ENCODE assay signal across 8 cellular contexts in the genomic region with DNA sequence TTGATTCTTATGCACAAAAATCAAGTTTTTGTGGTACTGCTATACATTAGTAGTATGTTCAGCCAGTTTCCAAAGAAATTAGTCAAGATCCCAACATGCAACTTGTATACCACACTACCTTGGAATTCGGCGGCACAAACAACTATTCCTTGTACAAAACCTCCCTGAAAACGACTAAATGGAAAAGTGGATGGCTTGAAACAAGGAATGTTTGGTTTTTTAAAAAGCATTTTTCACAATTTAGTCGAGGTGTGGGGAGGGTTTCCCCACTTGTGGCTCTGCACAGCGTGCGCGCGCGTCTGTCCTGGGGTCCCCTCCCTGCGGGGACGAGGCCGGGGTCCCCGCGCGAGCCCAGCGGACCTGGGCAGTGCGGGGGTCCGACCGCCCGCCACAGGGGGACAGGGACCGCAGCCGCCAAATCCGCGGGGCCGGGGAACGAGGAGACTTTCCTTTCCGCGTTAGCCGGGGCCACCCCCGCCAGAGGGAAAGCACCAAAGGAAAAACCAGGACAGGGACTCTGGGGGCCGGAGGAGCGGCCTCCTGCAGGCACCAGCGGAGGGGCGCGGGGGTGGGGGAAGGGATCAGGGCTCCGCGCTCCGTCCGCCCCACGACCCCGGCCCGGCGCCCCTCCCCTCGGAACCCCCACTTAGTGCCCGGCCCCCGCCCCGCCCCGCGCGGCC. TPM values are rescaled to one million over a fixed set of nuclear protein-coding genes. Genes with fewer than 3 reads are reported as not detected.
DNase-seq lines count a peak whose midpoint lies in the region; ATAC-seq lines count a peak whose summit lies in the region.

No MANE protein-coding gene starts in this region.

- peak overlapping the region; percentile 80 for H3K27ac ChIP-seq in substantia nigra (ENCODE audit: low read depth, low read length, poor library complexity, severe bottlenecking)

- peaks cover 39% of the 10 kb centered on the region for H3K27me3 Mint-ChIP-seq in central memory CD8-positive, alpha-beta T cell

- peak; percentile 25 for ATAC-seq in GM21825 (IDR thresholded peaks at IDR 0.05; ENCODE audit: unreplicated experiment)
- ATAC-seq in central memory CD8-positive, alpha-beta T cell (replicated peaks; ENCODE audit: extremely low read depth, poor library complexity, severe bottlenecking), result no peak
- ATAC-seq in left lobe of liver, result peak; percentile 54

- peak overlapping the region; percentile 59 for H3K4me3 Mint-ChIP-seq in central memory CD8-positive, alpha-beta T cell

- H3K9me3 Mint-ChIP-seq in central memory CD8-positive, alpha-beta T cell, result no peaks in the 10 kb centered on the region

- no peak overlapping the region for H3K27ac Mint-ChIP-seq in central memory CD8-positive, alpha-beta T cell (ENCODE audit: low read depth)

- no peaks in the 10 kb centered on the region for H3K36me3 Mint-ChIP-seq in central memory CD8-positive, alpha-beta T cell (ENCODE audit: insufficient read depth)

- H3K4me1 Mint-ChIP-seq in central memory CD8-positive, alpha-beta T cell, result peaks cover 10% of the 10 kb centered on the region

- DNase-seq in NCI-H345 (lab: John Stamatoyannopoulos, UW), result peak; percentile 42
- no peak for DNase-seq in NCI-H345 treated with DMSO at 0.1 percent for 48 hours (lab: John Stamatoyannopoulos, UW; ENCODE audit: unreplicated experiment)
- peak; percentile 50 for DNase-seq in M059J (ENCODE audit: low read depth)
- no peak for DNase-seq in central memory CD8-positive, alpha-beta T cell (ENCODE audit: low spot score in 2 of 2)
- DNase-seq in left lobe of liver (ENCODE audit: low spot score), result peak; percentile 59
- peak in 13 of 49 donors; percentile 21 to 70 (median 47) for DNase-seq in substantia nigra (lab: John Stamatoyannopoulos, UW)
- no peak for DNase-seq in activated CD4-positive, alpha-beta T cell treated with anti-CD3 and anti-CD28 coated beads for 4 hours

RNA-seq across cellular contexts. Expression of gene SOCS6, which starts 0.5 kb away (rescaled TPM):
- 20.4 and 28.8 TPM in 2 replicates for total RNA-seq in M059J (2014; rRNA removed; shearing (Covaris generic))
- 12.0 TPM for total RNA-seq in left lobe of liver

Comparison
In these comparisons a context has a peak if more than half of its experiments do, and no peak if none do; other contexts are left out.
1. DNase-seq: peak in NCI-H345 (single experiment), M059J (single experiment) and left lobe of liver (single experiment); none in NCI-H345 treated with DMSO at 0.1 percent for 48 hours (single experiment), central memory CD8-positive, alpha-beta T cell (0 of 2) and activated CD4-positive, alpha-beta T cell treated with anti-CD3 and anti-CD28 coated beads for 4 hours (0 of 2).